In the genomic region with DNA sequence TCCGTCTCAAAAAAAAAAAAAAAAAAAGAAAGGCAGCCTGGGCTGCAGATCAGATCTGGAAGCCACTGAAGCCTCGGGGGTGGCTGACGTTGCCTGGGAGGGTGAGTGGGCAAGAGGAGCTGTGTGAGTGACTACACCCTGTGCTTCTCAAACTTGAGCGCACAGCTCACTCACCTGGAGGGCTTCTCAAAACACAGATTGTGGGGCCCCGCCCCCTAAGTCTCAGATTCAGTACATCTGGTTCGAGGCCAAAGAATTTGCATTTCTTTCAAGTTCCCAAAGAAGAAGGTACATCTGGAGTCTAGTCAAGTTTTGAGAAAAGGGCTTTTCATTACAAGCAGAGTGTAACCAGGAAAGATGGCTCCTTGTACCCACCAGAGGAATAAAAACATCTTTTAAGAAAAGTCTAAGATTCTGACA, we compare ENCODE assay signal across 8 cellular contexts.
DNase-seq lines count a peak whose midpoint lies in the region; ATAC-seq and TF ChIP-seq lines count a peak whose summit lies in the region.

No MANE protein-coding gene starts in this region.

- H3K4me3 ChIP-seq in Karpas-422 (ENCODE audit: low read length) (peak overlapping the region; percentile 47; the same call in 1 of the 2 replicates), tibial artery (no peak overlapping the region), neural progenitor cell (no peak overlapping the region)

- H3K9me3 Mint-ChIP-seq in neural progenitor cell: no peaks in the 10 kb centered on the region

- no peaks in the 10 kb centered on the region for H3K27me3 ChIP-seq in Karpas-422 (ENCODE audit: low read length)
- H3K27me3 ChIP-seq in tibial artery: no peaks in the 10 kb centered on the region
- no peaks in the 10 kb centered on the region for H3K27me3 ChIP-seq in neural progenitor cell

- no peaks in the 10 kb centered on the region for H3K27me3 Mint-ChIP-seq in neural progenitor cell (ENCODE audit: insufficient read depth, low read depth)

- H3K36me3 Mint-ChIP-seq in neural progenitor cell: no peaks in the 10 kb centered on the region

- no peak for TF ChIP-seq CTCF in GM13976 (IDR thresholded peaks at IDR 0.05; ENCODE audit: borderline replicate concordance, control extremely low read depth, extremely low read depth, insufficient read depth, missing control alignments)
- TF ChIP-seq CTCF in tibial artery (IDR thresholded peaks at IDR 0.05): no peak
- no peak for TF ChIP-seq CTCF in neural progenitor cell (IDR thresholded peaks at IDR 0.05)

- H3K27ac Mint-ChIP-seq in neural progenitor cell: no peak overlapping the region

- ATAC-seq in GM21619 (IDR thresholded peaks at IDR 0.05; ENCODE audit: unreplicated experiment): peak; percentile 82
- no peak for ATAC-seq in left colon

- peaks cover 7% of the 10 kb centered on the region for H3K4me1 Mint-ChIP-seq in neural progenitor cell

- no peaks in the 10 kb centered on the region for H3F3A ChIP-seq in neural progenitor cell (ENCODE audit: low read depth)

- intact Hi-C loops in left colon (cut with DNase I, micrococcal nuclease): loop anchor here (10.0 kb wide), 2 partner anchors 600 to 610 kb away; no protein-coding TSS in a partner anchor
- intact Hi-C loops in tibial artery (cut with DNase I; ENCODE audit: low total_unique reads): no loop called here

- no peak overlapping the region for H3K9ac ChIP-seq in Karpas-422 (ENCODE audit: low read length)
- no peak overlapping the region for H3K9ac ChIP-seq in neural progenitor cell

- H3K36me3 ChIP-seq in Karpas-422 (ENCODE audit: insufficient read depth, low read length): no peaks in the 10 kb centered on the region
- no peaks in the 10 kb centered on the region for H3K36me3 ChIP-seq in tibial artery
- no peaks in the 10 kb centered on the region for H3K36me3 ChIP-seq in neural progenitor cell

- no peaks in the 10 kb centered on the region for H3K9me2 ChIP-seq in Karpas-422 (replicated peaks; ENCODE audit: insufficient read depth, low read length)

- in situ Hi-C loops in GM13976 (cut with MboI; ENCODE audit: low sequenced_read_pairs, unreplicated experiment): loop anchor here (10.0 kb wide), 1 partner anchor 610 kb away; no protein-coding TSS in a partner anchor

- H3K9me3 ChIP-seq in Karpas-422 (ENCODE audit: low read length): no peaks in the 10 kb centered on the region
- no peaks in the 10 kb centered on the region for H3K9me3 ChIP-seq in tibial artery
- no peaks in the 10 kb centered on the region for H3K9me3 ChIP-seq in neural progenitor cell (ENCODE audit: low read depth)

- H3K4me3 Mint-ChIP-seq in neural progenitor cell: no peak overlapping the region

- H2AFZ ChIP-seq in Karpas-422 (ENCODE audit: low read length) (no peak overlapping the region), neural progenitor cell (replicated peaks) (no peak overlapping the region)

- no peak overlapping the region for H3K27ac ChIP-seq in Karpas-422 (ENCODE audit: low read length)
- no peak overlapping the region for H3K27ac ChIP-seq in tibial artery
- H3K27ac ChIP-seq in neural progenitor cell: no peak overlapping the region

- H3K4me1 ChIP-seq in Karpas-422 (ENCODE audit: low read length) (peaks cover 21% of the 10 kb centered on the region), tibial artery (peaks cover 0 to 12% (median 0%) of the 10 kb centered on the region in 4 donors), neural progenitor cell (no peaks in the 10 kb centered on the region)

- H3K4me2 ChIP-seq in Karpas-422 (ENCODE audit: low read depth, low read length, poor library complexity, severe bottlenecking) (peak overlapping the region; percentile 64), neural progenitor cell (no peak overlapping the region)

- H4K20me1 ChIP-seq in Karpas-422 (ENCODE audit: insufficient read depth, low read depth, low read length) (no peaks in the 10 kb centered on the region), neural progenitor cell (ENCODE audit: low read depth) (no peaks in the 10 kb centered on the region)

- H3K79me2 ChIP-seq in Karpas-422 (ENCODE audit: low read length) (no peaks in the 10 kb centered on the region), neural progenitor cell (ENCODE audit: low read depth) (no peaks in the 10 kb centered on the region)

- peak; percentile 75 for DNase-seq in GM13976 (ENCODE audit: low spot score)
- peak; percentile 90 for DNase-seq in Karpas-422
- peak; percentile 43 to 70 for DNase-seq in left colon
- DNase-seq in UCSD-AML1 (lab: John Stamatoyannopoulos, UW; ENCODE audit: unreplicated experiment): no peak
- no peak for DNase-seq in NCI-H2107 treated with DMSO at 0.1 percent for 48 hours (lab: John Stamatoyannopoulos, UW; ENCODE audit: unreplicated experiment)
- no peak for DNase-seq in tibial artery
- DNase-seq in neural progenitor cell (ENCODE audit: low spot score): no peak

Comparison
In these comparisons a context has a peak if more than half of its experiments do, and no peak if none do; other contexts are left out.
1. DNase-seq: peak in GM13976 (single experiment), Karpas-422 (single experiment) and left colon (2 of 2); none in UCSD-AML1 (single experiment), NCI-H2107 treated with DMSO at 0.1 percent for 48 hours (single experiment), tibial artery (0 of 2) and neural progenitor cell (single experiment).